28 cellular contexts compared by ENCODE assay signal in the genomic region with DNA sequence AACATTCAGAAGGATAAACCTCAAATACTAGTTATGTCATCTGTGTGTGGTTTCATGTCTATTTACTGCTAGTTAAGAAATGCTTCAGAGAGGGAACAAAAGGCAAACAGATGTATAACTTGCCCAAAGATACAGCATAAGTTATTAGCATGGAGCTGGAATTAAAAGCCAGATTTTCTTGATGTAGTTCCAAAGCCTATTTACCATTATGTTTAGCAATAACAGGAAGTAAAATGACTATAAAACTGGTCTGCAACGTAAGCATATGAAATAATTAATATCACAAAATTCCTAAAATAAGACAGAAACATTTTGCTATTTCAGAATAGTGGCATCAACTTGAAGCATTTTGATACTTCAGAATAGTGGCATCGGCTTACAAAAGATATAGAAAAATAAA.
"Had no signal": no experiment of that assay in that cellular context is flagged by ENCODE, and none has a peak within 500 bp of the region (broad histone marks: within the 10 kb centered on the region; RNA-seq: fewer than 3 reads in every experiment).

No MANE protein-coding gene starts in this region.

- H3K27me3 Mint-ChIP-seq: progenitor cell of endocrine pancreas; stimulated activated naive B cell treated with anti-CD40 and anti-IgM and Interleukin-4, amounts not matched to agents 10 μg/mL and 1 μg/mL and 100 μg/mL, for 72 hours; stimulated activated naive CD8-positive, alpha-beta T cell treated with anti-CD3 and anti-CD28 coated beads, Interleukin-15, Interleukin-2, amounts not matched to agents 100 ng/mL and 50 ng/mL, for 24 hours had no signal

- H3K27me3 ChIP-seq: neural progenitor cell, ovary, right lobe of liver, sigmoid colon, stomach, thyroid gland, tibial nerve, upper lobe of right lung, uterus had no signal

- H3K36me3 ChIP-seq: neural progenitor cell, ovary, right lobe of liver, sigmoid colon, stomach, thoracic aorta, thyroid gland, tibial nerve, upper lobe of right lung, uterus had no signal

- H3K27ac ChIP-seq: neural progenitor cell, ovary, parathyroid adenoma, psoas muscle, right lobe of liver, sigmoid colon, stomach, thoracic aorta, thyroid gland, tibial nerve, upper lobe of right lung, uterus had no signal

- ATAC-seq: natural killer cell; psoas muscle; right cardiac atrium; right lobe of liver; stimulated activated effector memory CD8-positive, alpha-beta T cell treated with anti-CD3 and anti-CD28 coated beads, Interleukin-12 subunit alpha, Interleukin-12 subunit beta, amount 100 ng/mL, for 72 hours; stimulated activated naive B cell treated with anti-CD40 and anti-IgM and Interleukin-4, amounts not matched to agents 10 μg/mL and 1 μg/mL and 100 μg/mL, for 72 hours; upper lobe of right lung had no signal

- H3K4me1 ChIP-seq: neural progenitor cell, parathyroid adenoma, psoas muscle, right lobe of liver, sigmoid colon, stomach, thyroid gland, tibial nerve, upper lobe of right lung, uterus had no signal

- DNase-seq: natural killer cell; occipital lobe; ovary; posterior cingulate gyrus; psoas muscle; right cardiac atrium; right lobe of liver; sigmoid colon; small intestine; stimulated activated CD4-positive, alpha-beta T cell treated with anti-CD3 and anti-CD28 coated beads, Interleukin-15, amount 100 ng/mL, for 24 hours; stimulated activated CD4-positive, alpha-beta T cell treated with anti-CD3 and anti-CD28 coated beads, Interleukin-2, amount 100 ng/mL, for 24 hours; stimulated activated CD4-positive, alpha-beta T cell treated with anti-CD3 and anti-CD28 coated beads, Interleukin-2, amount 100 ng/mL, for 48 hours; stimulated activated CD4-positive, alpha-beta T cell treated with anti-CD3 and anti-CD28 coated beads, Interleukin-4, amount 100 ng/mL, for 24 hours; stimulated activated naive B cell treated with anti-CD40 and anti-IgM and Interleukin-4, amounts not matched to agents 10 μg/mL and 1 μg/mL and 100 μg/mL, for 72 hours; stimulated activated naive CD4-positive, alpha-beta T cell treated with Interleukin-2 at 50 U/mL for 16 hours; stomach; thyroid gland; trophoblast cell; upper lobe of right lung; uterus had no signal

- H3K4me1 Mint-ChIP-seq: natural killer cell; nephron; neural progenitor cell; stimulated activated effector memory CD8-positive, alpha-beta T cell treated with anti-CD3 and anti-CD28 coated beads, Interleukin-12 subunit alpha, Interleukin-12 subunit beta, amount 100 ng/mL, for 72 hours; stimulated activated naive B cell treated with anti-CD40 and anti-IgM and Interleukin-4, amounts not matched to agents 10 μg/mL and 1 μg/mL and 100 μg/mL, for 72 hours had no signal

- H3K9ac ChIP-seq: neural progenitor cell, parathyroid adenoma had no signal

- H3K4me3 Mint-ChIP-seq: natural killer cell; nephron; neural progenitor cell; stimulated activated effector memory CD8-positive, alpha-beta T cell treated with anti-CD3 and anti-CD28 coated beads, Interleukin-12 subunit alpha, Interleukin-12 subunit beta, amount 100 ng/mL, for 72 hours; stimulated activated naive B cell treated with anti-CD40 and anti-IgM and Interleukin-4, amounts not matched to agents 10 μg/mL and 1 μg/mL and 100 μg/mL, for 72 hours; stimulated activated naive CD8-positive, alpha-beta T cell treated with anti-CD3 and anti-CD28 coated beads, Interleukin-15, Interleukin-2, amounts not matched to agents 100 ng/mL and 50 ng/mL, for 24 hours had no signal

- H3K9me3 Mint-ChIP-seq: nephron, neural progenitor cell had no signal

- H3K9me3 ChIP-seq: ovary, psoas muscle, right lobe of liver, sigmoid colon, thoracic aorta, thyroid gland, tibial nerve, upper lobe of right lung, uterus had no signal

- H3K27ac Mint-ChIP-seq: natural killer cell; nephron; neural progenitor cell; progenitor cell of endocrine pancreas; stimulated activated effector memory CD8-positive, alpha-beta T cell treated with anti-CD3 and anti-CD28 coated beads, Interleukin-12 subunit alpha, Interleukin-12 subunit beta, amount 100 ng/mL, for 72 hours; stimulated activated naive B cell treated with anti-CD40 and anti-IgM and Interleukin-4, amounts not matched to agents 10 μg/mL and 1 μg/mL and 100 μg/mL, for 72 hours; stimulated activated naive CD8-positive, alpha-beta T cell treated with anti-CD3 and anti-CD28 coated beads, Interleukin-15, Interleukin-2, amounts not matched to agents 100 ng/mL and 50 ng/mL, for 24 hours had no signal

- H3K36me3 Mint-ChIP-seq: natural killer cell; neural progenitor cell; stimulated activated effector memory CD8-positive, alpha-beta T cell treated with anti-CD3 and anti-CD28 coated beads, Interleukin-12 subunit alpha, Interleukin-12 subunit beta, amount 100 ng/mL, for 72 hours; stimulated activated naive B cell treated with anti-CD40 and anti-IgM and Interleukin-4, amounts not matched to agents 10 μg/mL and 1 μg/mL and 100 μg/mL, for 72 hours had no signal

- H3K4me3 ChIP-seq: neural progenitor cell, ovary, psoas muscle, right lobe of liver, sigmoid colon, stomach, thoracic aorta, thyroid gland, tibial nerve, upper lobe of right lung, uterus had no signal
